In the genomic region with DNA sequence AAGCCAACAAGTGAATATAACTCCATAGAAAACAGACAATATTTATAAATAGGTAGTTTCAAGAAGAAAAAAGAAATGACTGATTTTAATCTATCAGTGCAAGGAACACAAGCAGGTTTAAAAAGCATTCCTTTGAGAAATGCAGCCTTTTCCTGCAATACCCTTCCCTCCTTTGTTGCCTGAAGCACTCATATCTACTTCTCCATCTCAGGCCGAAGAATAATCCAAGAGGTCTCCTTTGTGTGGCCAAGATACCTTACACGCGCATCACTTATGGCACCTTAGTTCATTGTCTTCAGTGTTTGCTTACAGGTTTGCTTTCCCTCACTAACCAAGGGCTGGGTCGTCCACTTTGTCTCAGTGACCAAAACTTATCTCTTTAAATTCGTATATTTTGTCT, we compare ENCODE assay signal across 23 cellular contexts.
DNase-seq lines count a peak whose midpoint lies in the region.
"Had no signal": no experiment of that assay in that cellular context is flagged by ENCODE, and none has a peak within 500 bp of the region (broad histone marks: within the 10 kb centered on the region; RNA-seq: fewer than 3 reads in every experiment).

No MANE protein-coding gene starts in this region.

- no peak overlapping the region for H4K8ac ChIP-seq in mesendoderm (ENCODE audit: low read depth, low read length)
- H4K8ac ChIP-seq in trophoblast cell (ENCODE audit: low read depth, low read length): no peak overlapping the region

- H2BK5ac ChIP-seq in mesendoderm (ENCODE audit: low read length) (peak overlapping the region; percentile 74), trophoblast cell (ENCODE audit: low read depth, low read length, poor library complexity) (no peak overlapping the region)

- H3K4me1 ChIP-seq in mesendoderm (ENCODE audit: control insufficient read depth, low read depth, low read length) (peaks cover 3% of the 10 kb centered on the region), trophoblast cell (ENCODE audit: control insufficient read depth in 1 of 2, insufficient read depth in 2 of 2, low read length in 2 of 2) (no peaks in the 10 kb centered on the region)
- H3K4me1 ChIP-seq: BE2C had no signal

- no peak overlapping the region for H2AK5ac ChIP-seq in mesendoderm (ENCODE audit: low read length)
- no peak overlapping the region for H2AK5ac ChIP-seq in trophoblast cell (ENCODE audit: low read length)

- no peak overlapping the region for H3K4ac ChIP-seq in mesendoderm (ENCODE audit: low read depth, low read length)
- H3K4ac ChIP-seq in trophoblast cell (ENCODE audit: low read depth, low read length): no peak overlapping the region

- no peak overlapping the region for H3K4me3 ChIP-seq in SK-N-MC
- no peak overlapping the region for H3K4me3 ChIP-seq in mesendoderm (ENCODE audit: low read length)
- H3K4me3 ChIP-seq in trophoblast cell (ENCODE audit: low read depth, low read length): no peak overlapping the region
- H3K4me3 ChIP-seq: BLaER1, GM12878 had no signal

- no peak overlapping the region for H4K91ac ChIP-seq in trophoblast cell (ENCODE audit: low read depth, low read length)

- H3K23ac ChIP-seq in mesendoderm (ENCODE audit: low read length) (no peak overlapping the region), trophoblast cell (ENCODE audit: low read length) (no peak overlapping the region)

- no peak overlapping the region for H4K5ac ChIP-seq in mesendoderm (ENCODE audit: low read length)

- no peak overlapping the region for H2BK12ac ChIP-seq in trophoblast cell (ENCODE audit: low read length)

- H3K4me2 ChIP-seq in mesendoderm (ENCODE audit: low read length): no peak overlapping the region
- no peak overlapping the region for H3K4me2 ChIP-seq in trophoblast cell (ENCODE audit: low read length)
- H3K4me2 ChIP-seq: BLaER1 had no signal

- no peak overlapping the region for H3K14ac ChIP-seq in trophoblast cell (ENCODE audit: low read length)

- H3K18ac ChIP-seq in mesendoderm (ENCODE audit: low read length): peak overlapping the region; percentile 90
- no peak overlapping the region for H3K18ac ChIP-seq in trophoblast cell (ENCODE audit: low read length)

- peak overlapping the region; percentile 54 for H2BK120ac ChIP-seq in mesendoderm (ENCODE audit: low read depth, low read length)
- no peak overlapping the region for H2BK120ac ChIP-seq in trophoblast cell (ENCODE audit: insufficient read depth, low read length, poor library complexity)

- H2BK15ac ChIP-seq in mesendoderm (replicated peaks; ENCODE audit: low read depth): peak overlapping the region; percentile 7

- H3K9ac ChIP-seq in SK-N-MC (ENCODE audit: insufficient read length) (no peak overlapping the region), mesendoderm (ENCODE audit: low read length) (no peak overlapping the region), trophoblast cell (ENCODE audit: low read length) (no peak overlapping the region)
- H3K9ac ChIP-seq: BLaER1 had no signal

- no peak overlapping the region for H2AFZ ChIP-seq in trophoblast cell (ENCODE audit: insufficient read depth, low read length, poor library complexity)

- H3K79me1 ChIP-seq in mesendoderm (ENCODE audit: low read length) (no peaks in the 10 kb centered on the region), trophoblast cell (ENCODE audit: low read length) (no peaks in the 10 kb centered on the region)

- no peak overlapping the region for H4K12ac ChIP-seq in trophoblast cell (ENCODE audit: low read depth, low read length)

- no peaks in the 10 kb centered on the region for H3K79me2 ChIP-seq in mesendoderm (ENCODE audit: control insufficient read depth, insufficient read depth, low read length)
- no peaks in the 10 kb centered on the region for H3K79me2 ChIP-seq in trophoblast cell (ENCODE audit: control insufficient read depth, insufficient read depth, low read length, poor library complexity)

- no peak overlapping the region for H3K56ac ChIP-seq in mesendoderm (ENCODE audit: low read length)

- 0 out of 2 replicates have a peak, but pooled peaks cover 4% of the 10 kb centered on the region for H3K9me3 ChIP-seq in SK-N-MC (ENCODE audit: low read depth, low read length)
- H3K9me3 ChIP-seq in trophoblast cell (ENCODE audit: insufficient read depth, low read depth, low read length): peaks cover 8% of the 10 kb centered on the region
- H3K9me3 ChIP-seq: BE2C had no signal

- no peaks in the 10 kb centered on the region for H3K27me3 ChIP-seq in mesendoderm (ENCODE audit: insufficient read depth, low read length, poor library complexity)
- no peaks in the 10 kb centered on the region for H3K27me3 ChIP-seq in trophoblast cell (ENCODE audit: insufficient read depth, low read length)
- H3K27me3 ChIP-seq: BE2C, BLaER1 had no signal

- 0 out of 2 replicates have a peak overlapping the region, but pooled peaks have one; percentile 86 for H3K27ac ChIP-seq in SK-N-MC
- H3K27ac ChIP-seq in mesendoderm (ENCODE audit: low read depth, low read length): no peak overlapping the region
- H3K27ac ChIP-seq in trophoblast cell (ENCODE audit: low read depth, low read length): no peak overlapping the region
- H3K27ac ChIP-seq: BLaER1 had no signal

- DNase-seq in SK-N-MC (ENCODE audit: low read depth, low spot score): no peak
- DNase-seq in mesendoderm: peak; percentile 57
- peak; percentile 21 to 66 for DNase-seq in trophoblast cell
- no peak for DNase-seq in NCI-H2171 (lab: John Stamatoyannopoulos, UW)
- no peak for DNase-seq in foreskin melanocyte
- DNase-seq in globus pallidus (ENCODE audit: low spot score): no peak
- DNase-seq: 8988T; ACHN; BE2C; C1 segment of cervical spinal cord; CD4-positive, alpha-beta memory T cell; CD4-positive, CD25-positive, alpha-beta regulatory T cell; CD8-positive, alpha-beta memory T cell; COR-L47; DMS 273 treated with DMSO at 0.1 percent for 48 hours; DMS153; DMS53; DMS79; DND-41; EL; GDM1 had no signal

- WGBS in mesendoderm (ENCODE audit: extremely low coverage, insufficient coverage, low lambda C conversion rate): no CpG with 5 or more reads among the region's 5 CpGs
- WGBS in trophoblast cell (ENCODE audit: extremely low coverage, insufficient coverage, insufficient read length): no CpG with 5 or more reads among the region's 5 CpGs

- no peaks in the 10 kb centered on the region for H3K36me3 ChIP-seq in SK-N-MC (ENCODE audit: insufficient read depth, low read length)
- no peaks in the 10 kb centered on the region for H3K36me3 ChIP-seq in mesendoderm (ENCODE audit: control insufficient read depth, insufficient read depth, low read length)
- H3K36me3 ChIP-seq in trophoblast cell (ENCODE audit: control insufficient read depth in 1 of 2, insufficient read depth in 2 of 2, low read length in 2 of 2): no peaks in the 10 kb centered on the region
- H3K36me3 ChIP-seq: BE2C, BLaER1 had no signal

Comparison
In these comparisons a context has a peak if more than half of its experiments do, and no peak if none do; other contexts are left out.
1. DNase-seq: peak in mesendoderm (single experiment) and trophoblast cell (2 of 2); none in SK-N-MC (single experiment), NCI-H2171 (single experiment), foreskin melanocyte (single experiment) and globus pallidus (single experiment).